In genomic region chr1:232776526-232776925, GRCh38 we compare ENCODE assay signal across 16 cellular contexts. TPM values are rescaled to one million over a fixed set of nuclear protein-coding genes. Genes with fewer than 3 reads are reported as not detected.
DNase-seq lines count a peak whose midpoint lies in the region; ATAC-seq and TF ChIP-seq lines count a peak whose summit lies in the region.
"Had no signal": no experiment of that assay in that cellular context is flagged by ENCODE, and none has a peak within 500 bp of the region (broad histone marks: within the 10 kb centered on the region; RNA-seq: fewer than 3 reads in every experiment).

No MANE protein-coding gene starts in this region.

- H3K36me3 Mint-ChIP-seq in T-helper 17 cell (ENCODE audit: low read depth): no peaks in the 10 kb centered on the region
- H3K36me3 Mint-ChIP-seq: CD4-positive, alpha-beta memory T cell had no signal

- peaks cover 17% of the 10 kb centered on the region for H3K27me3 Mint-ChIP-seq in T-helper 17 cell

- no peaks in the 10 kb centered on the region for H3K36me3 ChIP-seq in HEK293 (ENCODE audit: control insufficient read depth in 2 of 2, insufficient read depth in 1 of 2, low read length in 2 of 2)
- H3K36me3 ChIP-seq: BE2C had no signal

- peaks cover 2% of the 10 kb centered on the region; the same call in 1 of the 2 replicates for H3K4me1 ChIP-seq in HEK293 (ENCODE audit: control insufficient read depth, insufficient read depth, low read length)
- H3K4me1 ChIP-seq: A549 had no signal

- no peaks in the 10 kb centered on the region for H3K4me1 Mint-ChIP-seq in T-helper 17 cell
- H3K4me1 Mint-ChIP-seq: CD4-positive, alpha-beta memory T cell had no signal

- POLR2A ChIA-PET in HEK293 (lab: Yijun Ruan, JAX): interaction anchor here (0.9 kb wide), 1 partner anchor 146 kb away, joined by 3 read pairs; the partner anchor contains the start of gene SIPA1L2

- DNase-seq in DMS 273 treated with DMSO at 0.1 percent for 48 hours (lab: John Stamatoyannopoulos, UW) (peak; percentile 53), RPMI7951 (ENCODE audit: low read depth) (peak; percentile 26), epithelial cell of esophagus (ENCODE audit: low read depth) (peak; percentile 45), T-helper 17 cell (no peak), activated T-cell treated with anti-CD3 and anti-CD28 coated beads for 4 hours (no peak)
- DNase-seq: CD4-positive, alpha-beta memory T cell; DND-41; GDM1; GM23248; H7 had no signal

- no peaks in the 10 kb centered on the region for H3K9me3 ChIP-seq in HEK293 (ENCODE audit: control insufficient read depth, insufficient read depth, low read depth, low read length)
- no peaks in the 10 kb centered on the region for H3K9me3 ChIP-seq in T-helper 17 cell (ENCODE audit: control insufficient read depth, low read length, poor library complexity, severe bottlenecking)
- H3K9me3 ChIP-seq: A549, BE2C had no signal

- TF ChIP-seq CTCF in HEK293 (tag by site-specific recombination; IDR thresholded peaks at IDR 0.05) (no peak), epithelial cell of esophagus (IDR thresholded peaks at IDR 0.05; ENCODE audit: insufficient read depth, low read depth, low read length, missing control alignments) (no peak)

- ATAC-seq in T-helper 17 cell: no peak
- no peak for ATAC-seq in GM18517 (IDR thresholded peaks at IDR 0.05; ENCODE audit: unreplicated experiment)
- ATAC-seq: A549 had no signal

- H3K4me3 Mint-ChIP-seq in T-helper 17 cell: no peak overlapping the region
- H3K4me3 Mint-ChIP-seq: CD4-positive, alpha-beta memory T cell had no signal

- H3K27ac Mint-ChIP-seq in T-helper 17 cell: no peak overlapping the region
- H3K27ac Mint-ChIP-seq: CD4-positive, alpha-beta memory T cell had no signal

- CTCF ChIA-PET in HEK293 (lab: Yijun Ruan, JAX): no interaction called here

- H3K4me3 ChIP-seq in HEK293 (ENCODE audit: low read depth, low read length): no peak overlapping the region
- no peak overlapping the region for H3K4me3 ChIP-seq in epithelial cell of esophagus (ENCODE audit: low read length)
- H3K4me3 ChIP-seq: A549, GM23248 had no signal

- no peak overlapping the region for H3K27ac ChIP-seq in HEK293 (ENCODE audit: extremely low read depth, low read depth, low read length)
- H3K27ac ChIP-seq: A549, C4-2B, GM23248 had no signal

TF ChIP-seq in HEK293, 187 proteins besides CTCF, POLR2A, EP300 and RAD21:
- peak; percentile 68 for TF ChIP-seq ZNF341 (tag by site-specific recombination; IDR thresholded peaks at IDR 0.05; ENCODE audit: low read depth)
- TF ChIP-seq PRDM4 (tag by site-specific recombination; IDR thresholded peaks at IDR 0.05): no peak

RNA-seq across cellular contexts. Expression of gene MAP10, which starts 28.7 kb away (rescaled TPM):
- total RNA-seq in RPMI7951 (2014; rRNA removed; shearing (Covaris generic)): 4.9 and 7.3 TPM in 2 replicates
- total RNA-seq in T-helper 17 cell: 1 to 10 TPM; 1.3 to 1.8 TPM
- total RNA-seq: HT1080 had no signal

Comparison
In these comparisons a context has a peak if more than half of its experiments do, and no peak if none do; other contexts are left out.
1. DNase-seq: peak in DMS 273 treated with DMSO at 0.1 percent for 48 hours (single experiment), RPMI7951 (single experiment) and epithelial cell of esophagus (single experiment); none in T-helper 17 cell (0 of 3) and activated T-cell treated with anti-CD3 and anti-CD28 coated beads for 4 hours (single experiment).